12 cellular contexts compared by ENCODE assay signal in genomic region chr3:137767146-137768020, GRCh38. TPM values are rescaled to one million over a fixed set of nuclear protein-coding genes. Genes with fewer than 3 reads are reported as not detected.
DNase-seq lines count a peak whose midpoint lies in the region; ATAC-seq and TF ChIP-seq lines count a peak whose summit lies in the region.
"Had no signal": no experiment of that assay in that cellular context is flagged by ENCODE, and none has a peak within 500 bp of the region (broad histone marks: within the 10 kb centered on the region; RNA-seq: fewer than 3 reads in every experiment).

No MANE protein-coding gene starts in this region.

- no peak overlapping the region for H3K27ac Mint-ChIP-seq in osteocyte (ENCODE audit: unreplicated experiment)
- H3K27ac Mint-ChIP-seq: activated CD4-positive, alpha-beta T cell treated with anti-CD3 and anti-CD28 coated beads, Interleukin-2, amount 10 ng/mL, durations not matched to agents 24 days and 14 days; activated naive CD8-positive, alpha-beta T cell; CD8-positive, alpha-beta memory T cell had no signal

- no peak for ATAC-seq in left colon
- ATAC-seq in HG03025 (IDR thresholded peaks at IDR 0.05; ENCODE audit: low FRiP score, unreplicated experiment), result no peak

- 0 out of 2 replicates have a peak overlapping the region, but pooled peaks have one; percentile 45 for H3K9ac ChIP-seq in HUES64 (ENCODE audit: low read depth, low read length)

- H3K36me3 ChIP-seq in HUES64 (ENCODE audit: insufficient read depth, low read length), result no peaks in the 10 kb centered on the region

- peaks cover 100% of the 10 kb centered on the region for H3K27me3 ChIP-seq in HUES64 (ENCODE audit: insufficient read depth, low read length)

- H3K4me1 Mint-ChIP-seq in osteocyte (ENCODE audit: unreplicated experiment), result peaks cover 58% of the 10 kb centered on the region

- H3K4me3 Mint-ChIP-seq in osteocyte (ENCODE audit: unreplicated experiment), result peak overlapping the region; percentile 69
- H3K4me3 Mint-ChIP-seq: activated CD4-positive, alpha-beta T cell treated with anti-CD3 and anti-CD28 coated beads, Interleukin-2, amount 10 ng/mL, durations not matched to agents 24 days and 14 days; activated naive CD8-positive, alpha-beta T cell; CD8-positive, alpha-beta memory T cell had no signal

- H3K27ac ChIP-seq in HUES64 (ENCODE audit: low read depth, low read length), result peak overlapping the region; percentile 48; the same call in 1 of the 2 replicates

- peaks cover 2% of the 10 kb centered on the region for H3K36me3 Mint-ChIP-seq in osteocyte (ENCODE audit: unreplicated experiment)
- H3K36me3 Mint-ChIP-seq: activated naive CD8-positive, alpha-beta T cell; CD8-positive, alpha-beta memory T cell had no signal

- DNase-seq in COLO668 (lab: John Stamatoyannopoulos, UW; ENCODE audit: unreplicated experiment), result peak; percentile 16
- no peak for DNase-seq in foreskin fibroblast
- no peak for DNase-seq in osteocyte (ENCODE audit: extremely low spot score, unreplicated experiment)
- DNase-seq in left colon, result no peak
- DNase-seq in NK-92 treated with Interleukin-12 subunit alpha and Interleukin-12 subunit beta, amount 100 ng/mL, for 24 hours (lab: John Stamatoyannopoulos, UW), result no peak
- no peak for DNase-seq in cerebellar cortex (ENCODE audit: low spot score)
- DNase-seq: activated CD4-positive, alpha-beta T cell treated with anti-CD3 and anti-CD28 coated beads, Interleukin-2, amount 10 ng/mL, durations not matched to agents 24 days and 14 days; CD8-positive, alpha-beta memory T cell had no signal

- H3K9me3 Mint-ChIP-seq in osteocyte (ENCODE audit: unreplicated experiment), result no peaks in the 10 kb centered on the region

- intact Hi-C loops in left colon (cut with DNase I, micrococcal nuclease), result no loop called here

- peaks cover 72% of the 10 kb centered on the region for H3K4me1 ChIP-seq in HUES64 (ENCODE audit: insufficient read depth, low read length)

- no peaks in the 10 kb centered on the region for H3K9me3 ChIP-seq in HUES64 (ENCODE audit: insufficient read depth, low read depth, low read length)

- TF ChIP-seq CTCF in foreskin fibroblast (IDR thresholded peaks at IDR 0.05; ENCODE audit: low read depth, low read length) (no peak), osteocyte (IDR thresholded peaks at IDR 0.05) (no peak)

- H3K27me3 Mint-ChIP-seq in osteocyte (ENCODE audit: unreplicated experiment), result peaks cover 96% of the 10 kb centered on the region

- WGBS in HUES64, result under 1% methylated on average over 30 of the region's 36 CpGs

- peak overlapping the region; percentile 47 for H3K4me3 ChIP-seq in HUES64 (ENCODE audit: low read length)
- peak overlapping the region; percentile 36 to 41 for H3K4me3 ChIP-seq in foreskin fibroblast (ENCODE audit: low read depth in 1 of 2, low read length in 2 of 2)

RNA-seq across cellular contexts. Expression of gene SOX14, which starts 3.3 kb away (rescaled TPM):
- polyA plus RNA-seq in HUES64 (2013, experiment 1 of 2), result 0.25 TPM
- 0.44 TPM for polyA plus RNA-seq in HUES64 (2013, experiment 2 of 2)
- total RNA-seq in osteocyte (not detected in 2 replicates), left colon (not detected)
- total RNA-seq: activated CD4-positive, alpha-beta T cell treated with anti-CD3 and anti-CD28 coated beads, Interleukin-2, amount 10 ng/mL, durations not matched to agents 24 days and 14 days; CD8-positive, alpha-beta memory T cell; lung microvascular endothelial cell had no signal
- polyA plus RNA-seq: CD8-positive, alpha-beta memory T cell had no signal
